In genomic region chr11:94325681-94326080, GRCh38 we compare ENCODE assay signal across 8 cellular contexts. TPM values are rescaled to one million over a fixed set of nuclear protein-coding genes. Genes with fewer than 3 reads are reported as not detected.
A peak's percentile ranks its signal among the peaks of the same experiment; 100 is the strongest.
DNase-seq lines count a peak whose midpoint lies in the region; ATAC-seq, FAIRE-seq and TF ChIP-seq lines count a peak whose summit lies in the region.

No MANE protein-coding gene starts in this region.

- peak; percentile 54 to 85; a peak in 4 of 6 replicates for ATAC-seq in A549
- ATAC-seq in HG02938 (IDR thresholded peaks at IDR 0.05; ENCODE audit: unreplicated experiment) = peak; percentile 74
- ATAC-seq in PC-3 = peak; percentile 69

- H3K9me2 ChIP-seq in PC-3 (replicated peaks; ENCODE audit: low read length) = no peaks in the 10 kb centered on the region

- no peaks in the 10 kb centered on the region for H3K36me3 ChIP-seq in PC-3 (ENCODE audit: low read depth, low read length)
- no peaks in the 10 kb centered on the region for H3K36me3 ChIP-seq in mammary epithelial cell (ENCODE audit: insufficient read depth, low read length)
- no peaks in the 10 kb centered on the region for H3K36me3 ChIP-seq in osteoblast (ENCODE audit: insufficient read depth, low read length)
- H3K36me3 ChIP-seq in esophagus squamous epithelium = no peaks in the 10 kb centered on the region

- DNase-seq in A549 (ENCODE audit: low read depth in 1 of 2, low spot score in 1 of 2) = peak; percentile 18 to 50
- DNase-seq in GM13977 (ENCODE audit: low spot score) = peak; percentile 70
- DNase-seq in PC-3 = peak; percentile 75
- DNase-seq in mammary epithelial cell = peak; percentile 30
- DNase-seq in osteoblast (ENCODE audit: insufficient read length, low spot score, missing footprints) = no peak
- no peak for DNase-seq in esophagus squamous epithelium (lab: John Stamatoyannopoulos, UW)
- no peak for DNase-seq in MV-4-11 (lab: John Stamatoyannopoulos, UW)

- TF ChIP-seq EP300 in A549 (IDR thresholded peaks at IDR 0.05) = no peak

- no peaks in the 10 kb centered on the region for H3K9me3 ChIP-seq in A549
- H3K9me3 ChIP-seq in PC-3 (ENCODE audit: low read length) = no peaks in the 10 kb centered on the region
- H3K9me3 ChIP-seq in mammary epithelial cell (replicated peaks; ENCODE audit: insufficient read depth, low read length) = no peaks in the 10 kb centered on the region
- no peaks in the 10 kb centered on the region for H3K9me3 ChIP-seq in osteoblast (ENCODE audit: low read depth, low read length)
- no peaks in the 10 kb centered on the region for H3K9me3 ChIP-seq in esophagus squamous epithelium

- no peak overlapping the region for H2AFZ ChIP-seq in PC-3 (ENCODE audit: low read length)
- no peak overlapping the region for H2AFZ ChIP-seq in mammary epithelial cell (ENCODE audit: low read depth, low read length)
- no peak overlapping the region for H2AFZ ChIP-seq in osteoblast (ENCODE audit: low read length)

- H4K20me1 ChIP-seq in PC-3 (ENCODE audit: low read length) (no peaks in the 10 kb centered on the region), mammary epithelial cell (ENCODE audit: insufficient read depth, low read length) (no peaks in the 10 kb centered on the region), osteoblast (ENCODE audit: insufficient read depth, low read length) (no peaks in the 10 kb centered on the region)

- no peaks in the 10 kb centered on the region for H3F3A ChIP-seq in PC-3 (ENCODE audit: low read length, unreplicated experiment)

- H3K4me3 ChIP-seq in A549 (no peak overlapping the region), PC-3 (ENCODE audit: low read length) (no peak overlapping the region), mammary epithelial cell (replicated peaks in 1 of 3; ENCODE audit: insufficient read depth in 1 of 3, low read depth in 2 of 3, low read length in 3 of 3) (no peak overlapping the region), osteoblast (ENCODE audit: insufficient read depth, low read length) (no peak overlapping the region), esophagus squamous epithelium (no peak overlapping the region)

- H3K27me3 ChIP-seq in PC-3 (ENCODE audit: low read length) (no peaks in the 10 kb centered on the region), mammary epithelial cell (ENCODE audit: insufficient read depth, low read length) (no peaks in the 10 kb centered on the region), osteoblast (ENCODE audit: insufficient read depth, low read length) (no peaks in the 10 kb centered on the region), esophagus squamous epithelium (no peaks in the 10 kb centered on the region)

- H3K4me2 ChIP-seq in A549 = no peak overlapping the region
- H3K4me2 ChIP-seq in PC-3 (ENCODE audit: low read length) = no peak overlapping the region
- H3K4me2 ChIP-seq in mammary epithelial cell (ENCODE audit: insufficient read depth, low read depth, low read length) = no peak overlapping the region
- H3K4me2 ChIP-seq in osteoblast (ENCODE audit: insufficient read depth, low read length) = no peak overlapping the region

- TF ChIP-seq POLR2A in A549 (IDR thresholded peaks at IDR 0.05; ENCODE audit: low read length) (no peak), esophagus squamous epithelium (IDR thresholded peaks at IDR 0.05) (no peak)

- H3K4me1 ChIP-seq in A549 = no peaks in the 10 kb centered on the region
- H3K4me1 ChIP-seq in PC-3 (ENCODE audit: insufficient read depth, low read length) = peaks cover 3% of the 10 kb centered on the region
- no peaks in the 10 kb centered on the region for H3K4me1 ChIP-seq in mammary epithelial cell (ENCODE audit: insufficient read depth, low read length)
- no peaks in the 10 kb centered on the region for H3K4me1 ChIP-seq in osteoblast (ENCODE audit: insufficient read depth, low read length)
- H3K4me1 ChIP-seq in esophagus squamous epithelium = peaks cover 0 to 4% (median 0%) of the 10 kb centered on the region in 3 donors

- in situ Hi-C loops in GM13977 (cut with MboI; ENCODE audit: low pct_unique_long_range_greater_than_20kb, low sequenced_read_pairs, unreplicated experiment) = no loop called here
- in situ Hi-C loops in mammary epithelial cell (cut with MboI; ENCODE audit: low sequenced_read_pairs in 2 of 2) = loop anchor here in 1 of 2 donors (10.0 kb wide), 1 partner anchor 179 kb away; no protein-coding TSS in a partner anchor

- no peak overlapping the region for H3K9ac ChIP-seq in PC-3 (ENCODE audit: low read length)
- H3K9ac ChIP-seq in mammary epithelial cell (ENCODE audit: insufficient read depth, low read length) = no peak overlapping the region

- dilution Hi-C loops in mammary epithelial cell (cut with HindIII; ENCODE audit: low sequenced_read_pairs) = no loop called here

- H3K27ac ChIP-seq in A549 (no peak overlapping the region), PC-3 (ENCODE audit: low read length) (no peak overlapping the region), mammary epithelial cell (ENCODE audit: insufficient read depth, low read depth, low read length) (no peak overlapping the region), osteoblast (ENCODE audit: low read depth, low read length) (no peak overlapping the region), esophagus squamous epithelium (no peak overlapping the region)

- intact Hi-C loops in PC-3 (cut with micrococcal nuclease) = loop anchor here (1.0 to 2.0 kb wide), 2 partner anchors 91 to 179 kb away; no protein-coding TSS in a partner anchor
- intact Hi-C loops in mammary epithelial cell (cut with micrococcal nuclease) = loop anchor here (1.0 to 5.0 kb wide), 3 partner anchors 91 to 428 kb away; no protein-coding TSS in a partner anchor
- intact Hi-C loops in esophagus squamous epithelium (cut with DNase I) = no loop called here

- WGBS in A549 (ENCODE audit: missing lambda C conversion rate) = 5% methylated on average over 1 of the region's 1 CpG
- no CpG with 5 or more reads among the region's 1 CpG for WGBS in mammary epithelial cell (ENCODE audit: low coverage, missing lambda C conversion rate)
- WGBS in esophagus squamous epithelium, 2 donors = 24 to 53% methylated on average over 1 of the region's 1 CpG

- peak; percentile 41 to 49 for TF ChIP-seq RAD21 in A549 (conservative IDR thresholded peaks at IDR 0.05 in 1 of 2, IDR thresholded peaks at IDR 0.05 in 1 of 2)

- TF ChIP-seq CTCF in A549 (IDR thresholded peaks at IDR 0.05) (peak; percentile 31), GM13977 (IDR thresholded peaks at IDR 0.05; ENCODE audit: extremely low read depth, insufficient read depth, missing control alignments) (peak; percentile 97), PC-3 (conservative IDR thresholded peaks at IDR 0.05; ENCODE audit: low read depth, low read length) (peak; percentile 78), mammary epithelial cell (conservative IDR thresholded peaks at IDR 0.05 in 1 of 2, IDR thresholded peaks at IDR 0.05 in 1 of 2; ENCODE audit: extremely low read depth in 1 of 2, insufficient read depth in 1 of 2, low read depth in 1 of 2, low read length in 2 of 2) (peak; percentile 65 to 69), osteoblast (IDR thresholded peaks at IDR 0.05; ENCODE audit: extremely low read depth, low read depth, low read length) (peak; percentile 69), esophagus squamous epithelium (IDR thresholded peaks at IDR 0.05) (peak in 3 of 6 experiments; percentile 22 to 58 (median 35))

- H3K79me2 ChIP-seq in PC-3 (ENCODE audit: low read length) = no peaks in the 10 kb centered on the region
- H3K79me2 ChIP-seq in mammary epithelial cell (ENCODE audit: insufficient read depth, low read length) = no peaks in the 10 kb centered on the region
- H3K79me2 ChIP-seq in osteoblast (ENCODE audit: insufficient read depth, low read length) = no peaks in the 10 kb centered on the region

- CTCF ChIA-PET in A549 (lab: Yijun Ruan, JAX) = interaction anchor here (1.0 to 1.1 kb wide), 2 partner anchors 142 to 177 kb away, joined by 3 to 4 read pairs; no protein-coding TSS in a partner anchor
- CTCF ChIA-PET in PC-3 (lab: Charles Lee) = no interaction called here
- CTCF ChIA-PET in mammary epithelial cell (lab: Charles Lee; ENCODE audit: low non-redundant PET) = no interaction called here

- no peak for FAIRE-seq in A549 (lab: Jason Lieb, UNC)

- POLR2A ChIA-PET in A549 (lab: Yijun Ruan, JAX) (no interaction called here), PC-3 (lab: Charles Lee; ENCODE audit: unreplicated experiment) (no interaction called here)

- BruUV-seq in PC-3 (replicated peaks; lab: Mats Ljungman, UMichigan) = no TSS peak
- no TSS peak for BruUV-seq in mammary epithelial cell (replicated peaks; lab: Mats Ljungman, UMichigan)

TF ChIP-seq in A549, 52 proteins besides CTCF, POLR2A, EP300 and RAD21:
- TF ChIP-seq E2F6 (IDR thresholded peaks at IDR 0.05; ENCODE audit: borderline replicate concordance, low read depth) = no peak
- peak; percentile 30; the same call in 2 of the 3 replicates for TF ChIP-seq SMC3 (IDR thresholded peaks at IDR 0.05)
- TF ChIP-seq JUNB (IDR thresholded peaks at IDR 0.05) = no peak
- TF ChIP-seq ELK1 (IDR thresholded peaks at IDR 0.05; ENCODE audit: low read depth, low read length) = no peak

RNA-seq across cellular contexts. Expression of gene IZUMO1R, which starts 21.3 kb away (rescaled TPM):
- polyA plus RNA-seq in A549 (2011; rRNA removed) (not detected in 2 replicates), A549 (2017; fragmentation: RNase III; extraction: RNeasy Plus Mini Kit Qiagen cat#74134 plus additional on column Dnase treatment) (not detected in 3 replicates), mammary epithelial cell (0.15 TPM)
- not detected in 2 replicates for polyA plus RNA-seq in A549 (2012; cell fraction: cytosol; rRNA removed)
- 0.18 TPM in 1 of 2 replicates, not detected in the other for polyA plus RNA-seq in A549 (2012; cell fraction: nucleus; rRNA removed)
- polyA minus RNA-seq in A549 (2011; rRNA and poly(A)+ RNA removed) = not detected in 2 replicates
- total RNA-seq in PC-3 (2014; rRNA removed) (not detected in 2 replicates), mammary epithelial cell (not detected), osteoblast (not detected in 2 replicates), esophagus squamous epithelium (not detected)
- polyA minus RNA-seq in mammary epithelial cell = not detected

Comparison
In these comparisons a context has a peak if more than half of its experiments do, and no peak if none do; other contexts are left out.
1. DNase-seq: peak in A549 (2 of 2), GM13977 (single experiment), PC-3 (single experiment) and mammary epithelial cell (single experiment); none in osteoblast (single experiment), esophagus squamous epithelium (single experiment) and MV-4-11 (single experiment).
2. Peak in every context shown above with its lines, with median percentiles within 50 percentile points of each other: ATAC-seq.